Comparison of ENCODE assay signal across 18 cellular contexts in genomic region chr2:179850188-179850587, GRCh38. TPM values are rescaled to one million over a fixed set of nuclear protein-coding genes. Genes with fewer than 3 reads are reported as not detected.
DNase-seq lines count a peak whose midpoint lies in the region; ATAC-seq and TF ChIP-seq lines count a peak whose summit lies in the region.
"Had no signal": no experiment of that assay in that cellular context is flagged by ENCODE, and none has a peak within 500 bp of the region (broad histone marks: within the 10 kb centered on the region; RNA-seq: fewer than 3 reads in every experiment).

No MANE protein-coding gene starts in this region.

- no peaks in the 10 kb centered on the region for H3K4me1 ChIP-seq in foreskin keratinocyte
- no peaks in the 10 kb centered on the region for H3K4me1 ChIP-seq in SJCRH30
- H3K4me1 ChIP-seq: BE2C had no signal

- no peak overlapping the region for H3K27ac Mint-ChIP-seq in HFFc6
- H3K27ac Mint-ChIP-seq: brain; stimulated activated naive B cell treated with anti-CD40 and anti-IgM and Interleukin-4, amounts not matched to agents 10 μg/mL and 1 μg/mL and 100 μg/mL, for 72 hours had no signal

- intact Hi-C loops in sciatic nerve (cut with DNase I): no loop called here

- no peaks in the 10 kb centered on the region for H3K36me3 Mint-ChIP-seq in HFFc6 (ENCODE audit: low read depth)
- H3K36me3 Mint-ChIP-seq: brain; stimulated activated naive B cell treated with anti-CD40 and anti-IgM and Interleukin-4, amounts not matched to agents 10 μg/mL and 1 μg/mL and 100 μg/mL, for 72 hours had no signal

- peak; percentile 24 for DNase-seq in ACHN
- peak; percentile 65 for DNase-seq in HFFc6
- DNase-seq in amniotic epithelial cell (ENCODE audit: low read depth): peak; percentile 70
- peak; percentile 27 to 69 for DNase-seq in foreskin keratinocyte
- no peak for DNase-seq in SK-N-DZ (ENCODE audit: low spot score)
- DNase-seq in sciatic nerve (ENCODE audit: low spot score): no peak
- DNase-seq in SJCRH30: no peak
- no peak for DNase-seq in SHP77 (lab: John Stamatoyannopoulos, UW)
- DNase-seq: activated CD4-positive, alpha-beta T cell treated with anti-CD3 and anti-CD28 coated beads for 1 hour; BE2C; KBM-7; NCI-H187; stimulated activated CD4-positive, alpha-beta T cell treated with anti-CD3 and anti-CD28 coated beads, Interleukin-4, amount 100 ng/mL, for 24 hours; stimulated activated naive B cell treated with anti-CD40 and anti-IgM and Interleukin-4, amounts not matched to agents 10 μg/mL and 1 μg/mL and 100 μg/mL, for 72 hours had no signal

- no peak overlapping the region for H3K4me3 Mint-ChIP-seq in HFFc6
- H3K4me3 Mint-ChIP-seq: brain; stimulated activated naive B cell treated with anti-CD40 and anti-IgM and Interleukin-4, amounts not matched to agents 10 μg/mL and 1 μg/mL and 100 μg/mL, for 72 hours had no signal

- H3K9me3 Mint-ChIP-seq in HFFc6: no peaks in the 10 kb centered on the region
- H3K9me3 Mint-ChIP-seq: brain; stimulated activated naive B cell treated with anti-CD40 and anti-IgM and Interleukin-4, amounts not matched to agents 10 μg/mL and 1 μg/mL and 100 μg/mL, for 72 hours had no signal

- H3K27ac ChIP-seq in foreskin keratinocyte: no peak overlapping the region
- H3K27ac ChIP-seq in SJCRH30: no peak overlapping the region

- H3K36me3 ChIP-seq in SJCRH30: no peaks in the 10 kb centered on the region
- H3K36me3 ChIP-seq: BE2C had no signal

- peak; percentile 74 for TF ChIP-seq CTCF in HFFc6 (IDR thresholded peaks at IDR 0.05)
- peak; percentile 61 for TF ChIP-seq CTCF in foreskin keratinocyte (conservative IDR thresholded peaks at IDR 0.05)

- no peaks in the 10 kb centered on the region for H3K9me3 ChIP-seq in SJCRH30 (replicated peaks)
- H3K9me3 ChIP-seq: BE2C had no signal

- in situ Hi-C loops in ACHN (cut with HindIII; ENCODE audit: low pct_ligation_motif_present, low pct_unique_long_range_greater_than_20kb, low sequenced_read_pairs): no loop called here

- peaks cover 9% of the 10 kb centered on the region for H3K4me1 Mint-ChIP-seq in HFFc6 (ENCODE audit: low read depth)
- H3K4me1 Mint-ChIP-seq: brain; stimulated activated naive B cell treated with anti-CD40 and anti-IgM and Interleukin-4, amounts not matched to agents 10 μg/mL and 1 μg/mL and 100 μg/mL, for 72 hours had no signal

- no peaks in the 10 kb centered on the region for H3K27me3 Mint-ChIP-seq in HFFc6 (ENCODE audit: insufficient read depth)

- ATAC-seq in foreskin keratinocyte (peak; percentile 81), sciatic nerve (no peak)
- ATAC-seq: stimulated activated naive B cell treated with anti-CD40 and anti-IgM and Interleukin-4, amounts not matched to agents 10 μg/mL and 1 μg/mL and 100 μg/mL, for 72 hours had no signal

- no peak overlapping the region for H3K4me3 ChIP-seq in SJCRH30

- H3K27me3 ChIP-seq in foreskin keratinocyte (peaks cover 3% of the 10 kb centered on the region), SJCRH30 (no peaks in the 10 kb centered on the region)
- H3K27me3 ChIP-seq: BE2C had no signal

RNA-seq across cellular contexts. Expression of gene ZNF385B, which starts 11.2 kb away (rescaled TPM):
- under 1 TPM in 5 of 6 experiments, not detected in 1; 0.08 to 0.26 (median 0.22) TPM for total RNA-seq in HFFc6 (2021; fragmentation: NEBNext Ultra II Directional; extraction: Animal tissue kit (Norgen Biotek cat#: 25700))
- total RNA-seq in foreskin keratinocyte (0.42 and 0.44 TPM in 2 replicates), sciatic nerve (5.3 TPM)
- 0.52 and 0.57 TPM in 2 replicates for polyA plus RNA-seq in foreskin keratinocyte
- polyA plus RNA-seq in SK-N-DZ (2014; cell fraction: cytosol; rRNA removed): 0.15 and 0.33 TPM in 2 replicates
- 0.46 and 2.2 TPM in 2 replicates for polyA plus RNA-seq in SK-N-DZ (2014; cell fraction: nucleus; rRNA removed)
- 0.84 and 2.1 TPM in 2 replicates for total RNA-seq in SJCRH30 (2014; rRNA removed; shearing (Covaris generic))
- total RNA-seq: endothelial cell of umbilical vein, G401, pulmonary artery endothelial cell had no signal
- polyA plus RNA-seq: endothelial cell of umbilical vein had no signal

Comparison
In these comparisons a context has a peak if more than half of its experiments do, and no peak if none do; other contexts are left out.
1. DNase-seq: peak in ACHN (single experiment), HFFc6 (single experiment), amniotic epithelial cell (single experiment) and foreskin keratinocyte (2 of 2); none in SK-N-DZ (single experiment), sciatic nerve (single experiment), SJCRH30 (0 of 2) and SHP77 (0 of 2).